ENCODE assay signal across 19 cellular contexts in genomic region chr10:35016009-35016408, GRCh38.
"Had no signal": no experiment of that assay in that cellular context is flagged by ENCODE, and none has a peak within 500 bp of the region (broad histone marks: within the 10 kb centered on the region; RNA-seq: fewer than 3 reads in every experiment).

No MANE protein-coding gene starts in this region.

- H3K27ac Mint-ChIP-seq: activated naive CD4-positive, alpha-beta T cell treated with anti-CD3 and anti-CD28 coated beads, Interleukin-2, amount 10 ng/mL, durations not matched to agents 7 days and 5 days; endodermal cell; T-cell had no signal

- H3K27me3 ChIP-seq: dorsolateral prefrontal cortex, tibial nerve, uterus had no signal

- ATAC-seq: left lobe of liver; mucosa of descending colon; naive thymus-derived CD4-positive, alpha-beta T cell; right cardiac atrium; T-cell had no signal

- DNase-seq: activated CD4-positive, alpha-beta T cell treated with anti-CD3 and anti-CD28 coated beads for 1 hour; activated CD4-positive, alpha-beta T cell treated with anti-CD3 and anti-CD28 coated beads, Interleukin-2, amount 50 U/mL, for 48 hours; activated naive CD4-positive, alpha-beta T cell treated with anti-CD3 and anti-CD28 coated beads, Interleukin-2, amount 10 ng/mL, durations not matched to agents 7 days and 5 days; dorsolateral prefrontal cortex; endodermal cell; mucosa of descending colon; naive thymus-derived CD4-positive, alpha-beta T cell; nucleus accumbens; right cardiac atrium; small intestine; stimulated activated CD4-positive, alpha-beta T cell treated with anti-CD3 and anti-CD28 coated beads, Interleukin-4, amount 100 ng/mL, for 24 hours; stimulated activated naive CD4-positive, alpha-beta T cell treated with Interleukin-2 at 50 U/mL for 16 hours; substantia nigra; T-cell; T-helper 9 cell; uterus had no signal

- H3K4me1 ChIP-seq: uterus had no signal

- H3K4me3 ChIP-seq: dorsolateral prefrontal cortex, mucosa of descending colon, tibial nerve, uterus had no signal

- H3K9me3 Mint-ChIP-seq: activated naive CD4-positive, alpha-beta T cell treated with anti-CD3 and anti-CD28 coated beads, Interleukin-2, amount 10 ng/mL, durations not matched to agents 7 days and 5 days; endodermal cell; naive thymus-derived CD4-positive, alpha-beta T cell; T-cell had no signal

- H3K4me3 Mint-ChIP-seq: activated naive CD4-positive, alpha-beta T cell treated with anti-CD3 and anti-CD28 coated beads, Interleukin-2, amount 10 ng/mL, durations not matched to agents 7 days and 5 days; endodermal cell; naive thymus-derived CD4-positive, alpha-beta T cell; T-cell had no signal

- H3K27ac ChIP-seq: dorsolateral prefrontal cortex, tibial nerve, uterus had no signal

- H3K27me3 Mint-ChIP-seq: activated naive CD4-positive, alpha-beta T cell treated with anti-CD3 and anti-CD28 coated beads, Interleukin-2, amount 10 ng/mL, durations not matched to agents 7 days and 5 days; naive thymus-derived CD4-positive, alpha-beta T cell; T-cell had no signal

- FAIRE-seq: islet of Langerhans had no signal

- H3K36me3 ChIP-seq: uterus had no signal

- H3K9me3 ChIP-seq: mucosa of descending colon, tibial nerve, uterus had no signal
